Comparison of ENCODE assay signal across 1 cellular context in genomic region chr15:31293655-31294054, GRCh38.
TF ChIP-seq lines count a peak whose summit lies in the region.

No MANE protein-coding gene starts in this region.

TF ChIP-seq in HepG2, 621 proteins besides CTCF, POLR2A, EP300 and RAD21 (continued from another document and continues in another):
- TF ChIP-seq AKNA (CRISPR knock-in tag; IDR thresholded peaks at IDR 0.05; ENCODE audit: borderline replicate concordance), result no peak
- no peak for TF ChIP-seq SP5 (CRISPR knock-in tag; IDR thresholded peaks at IDR 0.05; ENCODE audit: borderline replicate concordance, low read depth)
- no peak for TF ChIP-seq ZBTB1 (CRISPR knock-in tag; IDR thresholded peaks at IDR 0.05; ENCODE audit: borderline replicate concordance)
- TF ChIP-seq ZNF207 (IDR thresholded peaks at IDR 0.05; ENCODE audit: borderline replicate concordance), result no peak
- TF ChIP-seq MEIS1 (CRISPR knock-in tag; IDR thresholded peaks at IDR 0.05; ENCODE audit: borderline replicate concordance), result no peak
- no peak for TF ChIP-seq ZNF142 (CRISPR knock-in tag; IDR thresholded peaks at IDR 0.05)
- no peak for TF ChIP-seq NFIB (CRISPR knock-in tag; IDR thresholded peaks at IDR 0.05; ENCODE audit: borderline replicate concordance)
- TF ChIP-seq REST (IDR thresholded peaks at IDR 0.05; ENCODE audit: borderline replicate concordance in 1 of 2, low read depth in 1 of 2, low read length in 2 of 2), result no peak
- no peak for TF ChIP-seq TOPORS (CRISPR knock-in tag; IDR thresholded peaks at IDR 0.05)
- TF ChIP-seq JUN (CRISPR knock-in tag; IDR thresholded peaks at IDR 0.05), result no peak
- TF ChIP-seq ZNF720 (CRISPR knock-in tag; IDR thresholded peaks at IDR 0.05), result no peak
- peak; percentile 76 for TF ChIP-seq BHLHE40 (IDR thresholded peaks at IDR 0.05; ENCODE audit: low read length)
- no peak for TF ChIP-seq ZNF556 (CRISPR knock-in tag; IDR thresholded peaks at IDR 0.05; ENCODE audit: borderline replicate concordance)
- TF ChIP-seq HOXA7 (CRISPR knock-in tag; IDR thresholded peaks at IDR 0.05), result no peak
- no peak for TF ChIP-seq RELA (CRISPR knock-in tag; IDR thresholded peaks at IDR 0.05)
- TF ChIP-seq SOX6 (IDR thresholded peaks at IDR 0.05), result no peak
- TF ChIP-seq SOX6 (CRISPR knock-in tag; IDR thresholded peaks at IDR 0.05), result peak; percentile 90
- no peak for TF ChIP-seq ZNF564 (CRISPR knock-in tag; IDR thresholded peaks at IDR 0.05)
- no peak for TF ChIP-seq ZSCAN29 (CRISPR knock-in tag; conservative IDR thresholded peaks at IDR 0.05)
- TF ChIP-seq JARID2 (CRISPR knock-in tag; IDR thresholded peaks at IDR 0.05; ENCODE audit: insufficient replicate concordance), result no peak
- peak; percentile 80 for TF ChIP-seq NCOA2 (CRISPR knock-in tag; IDR thresholded peaks at IDR 0.05)
- TF ChIP-seq ZNF234 (CRISPR knock-in tag; conservative IDR thresholded peaks at IDR 0.05), result no peak
- no peak for TF ChIP-seq REL (CRISPR knock-in tag; conservative IDR thresholded peaks at IDR 0.05)
- TF ChIP-seq ZSCAN21 (CRISPR knock-in tag; IDR thresholded peaks at IDR 0.05; ENCODE audit: borderline replicate concordance), result no peak
- no peak for TF ChIP-seq ZSCAN5A (CRISPR knock-in tag; IDR thresholded peaks at IDR 0.05; ENCODE audit: borderline replicate concordance)
- no peak for TF ChIP-seq PAF1 (CRISPR knock-in tag; IDR thresholded peaks at IDR 0.05)
- no peak for TF ChIP-seq ZNF607 (CRISPR knock-in tag; IDR thresholded peaks at IDR 0.05; ENCODE audit: borderline replicate concordance)
- TF ChIP-seq ZFP36L2 (CRISPR knock-in tag; IDR thresholded peaks at IDR 0.05), result no peak
- TF ChIP-seq ZFP82 (CRISPR knock-in tag; IDR thresholded peaks at IDR 0.05; ENCODE audit: borderline replicate concordance), result no peak
- no peak for TF ChIP-seq SRF (IDR thresholded peaks at IDR 0.05; ENCODE audit: low read depth, low read length)
- TF ChIP-seq ZBTB37 (CRISPR knock-in tag; IDR thresholded peaks at IDR 0.05), result no peak
- peak; percentile 46; the same call in 1 of the 2 replicates for TF ChIP-seq REPIN1 (CRISPR knock-in tag; IDR thresholded peaks at IDR 0.05; ENCODE audit: borderline replicate concordance, low read depth)
- no peak for TF ChIP-seq RBFOX2 (IDR thresholded peaks at IDR 0.05; ENCODE audit: low read depth, low read length)
- TF ChIP-seq CBX1 (IDR thresholded peaks at IDR 0.05; ENCODE audit: low read depth), result no peak
- no peak for TF ChIP-seq SMAD9 (CRISPR knock-in tag; IDR thresholded peaks at IDR 0.05)
- no peak for TF ChIP-seq DNMT3B (CRISPR knock-in tag; conservative IDR thresholded peaks at IDR 0.05)
- TF ChIP-seq ZNF672 (CRISPR knock-in tag; IDR thresholded peaks at IDR 0.05), result no peak
- TF ChIP-seq THAP7 (CRISPR knock-in tag; IDR thresholded peaks at IDR 0.05), result no peak
- no peak; the same call in 1 of the 2 replicates for TF ChIP-seq RXRA (CRISPR knock-in tag; IDR thresholded peaks at IDR 0.05)
- no peak for TF ChIP-seq MBD4 (IDR thresholded peaks at IDR 0.05; ENCODE audit: borderline replicate concordance, low read length)
